1 cellular context compared by ENCODE assay signal in genomic region chr2:27085670-27086089, GRCh38.
TF ChIP-seq lines count a peak whose summit lies in the region.

No MANE protein-coding gene starts in this region.

TF ChIP-seq in HepG2, 621 proteins besides CTCF, POLR2A, EP300 and RAD21 (continued from another document and continues in another):
- TF ChIP-seq THAP9 (CRISPR knock-in tag; IDR thresholded peaks at IDR 0.05; ENCODE audit: borderline replicate concordance), result 0 out of 2 replicates have a peak, but pooled peaks have one; percentile 3
- no peak for TF ChIP-seq SMAD1 (CRISPR knock-in tag; IDR thresholded peaks at IDR 0.05; ENCODE audit: borderline replicate concordance, low read depth)
- TF ChIP-seq ZBTB4 (CRISPR knock-in tag; IDR thresholded peaks at IDR 0.05; ENCODE audit: borderline replicate concordance), result 0 out of 2 replicates have a peak, but pooled peaks have one; percentile 20
- TF ChIP-seq ZNF839 (CRISPR knock-in tag; IDR thresholded peaks at IDR 0.05; ENCODE audit: borderline replicate concordance), result no peak
- no peak for TF ChIP-seq BRF2 (CRISPR knock-in tag; IDR thresholded peaks at IDR 0.05)
- TF ChIP-seq SRSF1 (optimal IDR thresholded peaks at IDR 0.05; ENCODE audit: low read depth, low read length), result no peak
- TF ChIP-seq ZFP82 (CRISPR knock-in tag; IDR thresholded peaks at IDR 0.05; ENCODE audit: borderline replicate concordance), result no peak
- no peak for TF ChIP-seq POGZ (CRISPR knock-in tag; IDR thresholded peaks at IDR 0.05)
- TF ChIP-seq ZBTB38 (CRISPR knock-in tag; IDR thresholded peaks at IDR 0.05), result peak; percentile 91
- TF ChIP-seq IRF9 (CRISPR knock-in tag; IDR thresholded peaks at IDR 0.05; ENCODE audit: borderline replicate concordance), result 0 out of 2 replicates have a peak, but pooled peaks have one; percentile 14
- TF ChIP-seq ZNF605 (CRISPR knock-in tag; IDR thresholded peaks at IDR 0.05), result peak; percentile 71; the same call in 1 of the 2 replicates
- TF ChIP-seq KAT7 (CRISPR knock-in tag; IDR thresholded peaks at IDR 0.05; ENCODE audit: borderline replicate concordance), result no peak
- no peak for TF ChIP-seq ZXDC (CRISPR knock-in tag; IDR thresholded peaks at IDR 0.05)
- TF ChIP-seq ZBTB33 (CRISPR knock-in tag; IDR thresholded peaks at IDR 0.05), result peak; percentile 90
- no peak for TF ChIP-seq CBX1 (IDR thresholded peaks at IDR 0.05; ENCODE audit: low read depth)
- TF ChIP-seq ZNF552 (CRISPR knock-in tag; IDR thresholded peaks at IDR 0.05; ENCODE audit: borderline replicate concordance), result peak; percentile 90; the same call in 1 of the 2 replicates
- peak; percentile 66; the same call in 1 of the 2 replicates for TF ChIP-seq MYC (CRISPR knock-in tag; IDR thresholded peaks at IDR 0.05; ENCODE audit: borderline replicate concordance)
- peak; percentile 64; the same call in 1 of the 2 replicates for TF ChIP-seq ZNF574 (CRISPR knock-in tag; IDR thresholded peaks at IDR 0.05)
- peak; percentile 63; the same call in 1 of the 2 replicates for TF ChIP-seq ZFX (CRISPR knock-in tag; IDR thresholded peaks at IDR 0.05; ENCODE audit: low read depth)
- TF ChIP-seq HNRNPLL (IDR thresholded peaks at IDR 0.05; ENCODE audit: low read depth, low read length, poor library complexity, severe bottlenecking), result peak; percentile 81
- peak; percentile 37 for TF ChIP-seq ZNF687 (CRISPR knock-in tag; IDR thresholded peaks at IDR 0.05)
- no peak for TF ChIP-seq BRCA1 (CRISPR knock-in tag; IDR thresholded peaks at IDR 0.05)
- TF ChIP-seq ZNF75D (CRISPR knock-in tag; IDR thresholded peaks at IDR 0.05; ENCODE audit: borderline replicate concordance), result no peak
- no peak for TF ChIP-seq ZNF781 (CRISPR knock-in tag; IDR thresholded peaks at IDR 0.05; ENCODE audit: borderline replicate concordance, not compliant biosample characterization)
- no peak for TF ChIP-seq ZNF549 (CRISPR knock-in tag; IDR thresholded peaks at IDR 0.05)
- TF ChIP-seq GLMP (CRISPR knock-in tag; IDR thresholded peaks at IDR 0.05; ENCODE audit: borderline replicate concordance), result no peak
- TF ChIP-seq U2AF1 (optimal IDR thresholded peaks at IDR 0.05; ENCODE audit: low read depth, low read length), result no peak
- no peak for TF ChIP-seq ZNF530 (CRISPR knock-in tag; IDR thresholded peaks at IDR 0.05; ENCODE audit: low read depth)
- no peak for TF ChIP-seq NR2F1 (CRISPR knock-in tag; IDR thresholded peaks at IDR 0.05)
- no peak for TF ChIP-seq TBX3 (IDR thresholded peaks at IDR 0.05; ENCODE audit: borderline replicate concordance)
- TF ChIP-seq TBL1XR1 (IDR thresholded peaks at IDR 0.05; ENCODE audit: borderline replicate concordance, low read length, partially characterized antibody), result no peak
- TF ChIP-seq ZNF441 (CRISPR knock-in tag; IDR thresholded peaks at IDR 0.05; ENCODE audit: borderline replicate concordance), result no peak
